7 cellular contexts compared by ENCODE assay signal in genomic region chr6:140025171-140025570, GRCh38.
"Had no signal": no experiment of that assay in that cellular context is flagged by ENCODE, and none has a peak within 500 bp of the region (broad histone marks: within the 10 kb centered on the region; RNA-seq: fewer than 3 reads in every experiment).

No MANE protein-coding gene starts in this region.

- H2AFZ ChIP-seq: GM23338 had no signal

- FAIRE-seq: H1, H54, HTR-8/SVneo had no signal

- ATAC-seq: GM23338 had no signal

- H3K4me3 ChIP-seq: GM23338 had no signal

- DNase-seq: H9, HCEC 1CT, KG1 had no signal

- H3K4me2 ChIP-seq: GM23338 had no signal
